In the genomic region with DNA sequence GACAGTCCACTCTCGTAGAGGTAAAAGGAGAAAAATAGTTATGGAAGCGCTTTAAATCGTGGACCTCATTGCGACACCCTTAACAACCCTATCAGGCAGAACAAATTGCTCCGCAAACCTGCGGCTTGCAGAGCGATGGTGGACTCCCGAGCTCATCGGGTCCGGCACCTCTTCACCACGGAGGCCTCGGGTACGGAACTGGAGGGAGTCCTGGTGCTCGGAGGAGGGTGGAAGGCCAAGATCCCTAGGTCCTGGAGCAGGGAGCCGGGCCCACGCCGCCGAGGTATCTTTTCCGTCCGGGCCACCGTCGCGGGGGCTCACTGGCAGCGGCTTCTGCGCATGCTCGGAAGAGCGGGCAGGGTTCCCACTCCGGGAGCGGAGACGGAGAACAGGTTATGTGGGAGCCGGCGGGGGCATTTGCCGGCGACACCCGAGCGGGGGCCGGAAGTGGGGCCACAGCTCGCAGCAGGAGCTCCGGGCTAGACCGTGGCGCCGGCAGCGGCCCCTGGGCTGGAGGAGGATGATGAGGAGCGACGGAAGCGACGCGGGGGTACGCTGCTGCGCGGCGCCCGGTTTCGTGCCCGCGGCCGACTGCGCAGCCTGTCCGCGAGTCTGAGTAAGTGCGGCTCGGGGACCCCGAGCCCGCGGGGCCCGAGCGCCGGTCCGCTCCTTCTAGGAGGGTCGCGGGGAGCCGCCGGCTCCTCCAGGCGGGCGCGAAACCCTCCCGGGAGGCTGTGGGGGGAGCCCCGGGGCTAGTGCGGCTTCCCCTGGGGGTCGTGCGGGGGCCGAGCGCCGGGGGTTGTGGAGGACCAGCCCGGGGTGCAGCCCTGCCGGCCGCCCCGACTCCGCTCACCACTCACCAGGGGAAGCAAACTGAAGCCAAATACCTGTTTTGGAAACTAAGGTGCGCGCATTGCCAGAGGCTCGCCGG, we compare ENCODE assay signal across 8 cellular contexts. TPM values are rescaled to one million over a fixed set of nuclear protein-coding genes. Genes with fewer than 3 reads are reported as not detected.
DNase-seq lines count a peak whose midpoint lies in the region; ATAC-seq and TF ChIP-seq lines count a peak whose summit lies in the region.

Gene ABHD13, plus strand, starts transcription at position 349 of the 931 bp plus-strand sequence. CDS start 10,827 bp downstream, outside the sequence.

- H3K4me3 ChIP-seq in BE2C (ENCODE audit: low read depth, low read length) = peak within 1 kb of the TSS; percentile 92
- peak within 1 kb of the TSS; percentile 90 for H3K4me3 ChIP-seq in colonic mucosa

- H3K36me3 ChIP-seq in BE2C = no peaks in the 10 kb centered on the region
- no peaks in the 10 kb centered on the region for H3K36me3 ChIP-seq in colonic mucosa

- peak within 1 kb of the TSS; percentile 92 to 93 for H3K9ac ChIP-seq in colonic mucosa (ENCODE audit: low read depth in 2 of 2, low read length in 2 of 2)

- peaks cover 52% of the 10 kb centered on the region for H3K4me1 Mint-ChIP-seq in activated CD4-positive, alpha-beta T cell treated with anti-CD3 and anti-CD28 coated beads for 36 hours

- H3K9me3 ChIP-seq in BE2C = no peaks in the 10 kb centered on the region
- H3K9me3 ChIP-seq in colonic mucosa = no peaks in the 10 kb centered on the region

- TF ChIP-seq CTCF in BE2C (IDR thresholded peaks at IDR 0.05; ENCODE audit: low read depth, low read length) (no peak), colonic mucosa (IDR thresholded peaks at IDR 0.05) (no peak)

- H3K27ac Mint-ChIP-seq in activated CD4-positive, alpha-beta T cell treated with anti-CD3 and anti-CD28 coated beads for 36 hours = peak within 1 kb of the TSS; percentile 94

- POLR2A ChIA-PET in activated CD4-positive, alpha-beta T cell treated with anti-CD3 and anti-CD28 coated beads for 36 hours (lab: Charles Lee) = no interaction called here

- peak; percentile 96 for DNase-seq in BE2C
- peak; percentile 89 for DNase-seq in NCI-H510A treated with DMSO at 0.1 percent for 48 hours (lab: John Stamatoyannopoulos, UW)
- DNase-seq in activated CD4-positive, alpha-beta T cell treated with anti-CD3 and anti-CD28 coated beads for 36 hours = peak; percentile 94
- DNase-seq in colonic mucosa = peak; percentile 90
- DNase-seq in stimulated activated CD4-positive, alpha-beta T cell treated with anti-CD3 and anti-CD28 coated beads, Interleukin-1b, Interleukin-23, amount 100 ng/mL, for 24 hours (ENCODE audit: low read depth in 4 of 4, low spot score in 1 of 4) = peak; percentile 76 to 83 (median 82)

- CTCF ChIA-PET in activated CD4-positive, alpha-beta T cell treated with anti-CD3 and anti-CD28 coated beads for 36 hours (lab: Charles Lee) = interaction anchor here (1.2 kb wide), 1 partner anchor 9 kb away, joined by 3 read pairs; no protein-coding TSS in a partner anchor

- H3K27ac ChIP-seq in colonic mucosa (peak within 1 kb of the TSS; percentile 82), layer of hippocampus (ENCODE audit: low read depth, low read length) (peak within 1 kb of the TSS; percentile 87)

- peaks cover 7% of the 10 kb centered on the region for H3K36me3 Mint-ChIP-seq in activated CD4-positive, alpha-beta T cell treated with anti-CD3 and anti-CD28 coated beads for 36 hours (ENCODE audit: low read depth)

- H3K27me3 ChIP-seq in BE2C = no peaks in the 10 kb centered on the region
- no peaks in the 10 kb centered on the region for H3K27me3 ChIP-seq in colonic mucosa
- H3K27me3 ChIP-seq in layer of hippocampus (ENCODE audit: control insufficient read depth, insufficient read depth, low read length) = no peaks in the 10 kb centered on the region

- intact Hi-C loops in activated CD4-positive, alpha-beta T cell treated with anti-CD3 and anti-CD28 coated beads for 36 hours (cut with DNase I, micrococcal nuclease) = loop anchor here (1.0 to 5.0 kb wide), 4 partner anchors 699 to 1651 kb away; partner anchors contain the start of genes IRS2 (in 2 of the 2) and ARGLU1 (in 1 of the 2)
- intact Hi-C loops in colonic mucosa (cut with DNase I) = no loop called here

- H3K9me3 Mint-ChIP-seq in activated CD4-positive, alpha-beta T cell treated with anti-CD3 and anti-CD28 coated beads for 36 hours (ENCODE audit: low read depth) = no peaks in the 10 kb centered on the region

- no peaks in the 10 kb centered on the region for H3K27me3 Mint-ChIP-seq in activated CD4-positive, alpha-beta T cell treated with anti-CD3 and anti-CD28 coated beads for 36 hours

- H3K4me1 ChIP-seq in BE2C (peaks cover 5% of the 10 kb centered on the region; the same call in 1 of the 2 replicates), colonic mucosa (peaks cover 10% of the 10 kb centered on the region)

- TF ChIP-seq POLR2A in GM19193 (IDR thresholded peaks at IDR 0.05; ENCODE audit: extremely low read depth, insufficient read depth, insufficient read length) = peak; percentile 79

- H3K4me3 Mint-ChIP-seq in activated CD4-positive, alpha-beta T cell treated with anti-CD3 and anti-CD28 coated beads for 36 hours = peak within 1 kb of the TSS; percentile 88

- peak; percentile 84 for ATAC-seq in HG03432 (IDR thresholded peaks at IDR 0.05; ENCODE audit: unreplicated experiment)
- ATAC-seq in activated CD4-positive, alpha-beta T cell treated with anti-CD3 and anti-CD28 coated beads for 36 hours = peak; percentile 85

RNA-seq across cellular contexts. Expression of gene ABHD13, which starts in this region (rescaled TPM):
- polyA plus RNA-seq in BE2C (2012; ENCODE audit: insufficient read depth, insufficient read length, low read depth) = 8.8 TPM
- 1 to 10 TPM; 3.4 to 4.4 TPM for total RNA-seq in activated CD4-positive, alpha-beta T cell treated with anti-CD3 and anti-CD28 coated beads for 36 hours
- 1 to 10 TPM; 5.9 to 9.6 TPM for total RNA-seq in colonic mucosa

Comparison
In these comparisons a context has a peak if more than half of its experiments do, and no peak if none do; other contexts are left out.
1. Peak in every context shown above with its lines: DNase-seq, ATAC-seq, H3K4me3 ChIP-seq and H3K27ac ChIP-seq.